15 cellular contexts compared by ENCODE assay signal in genomic region chr5:6484446-6484845, GRCh38. TPM values are rescaled to one million over a fixed set of nuclear protein-coding genes. Genes with fewer than 3 reads are reported as not detected.
"Had no signal": no experiment of that assay in that cellular context is flagged by ENCODE, and none has a peak within 500 bp of the region (broad histone marks: within the 10 kb centered on the region; RNA-seq: fewer than 3 reads in every experiment).

No MANE protein-coding gene starts in this region.

- ATAC-seq: left colon had no signal

- DNase-seq: activated naive CD4-positive, alpha-beta T cell treated with anti-CD3 and anti-CD28 coated beads, Interleukin-2, amount 50 U/mL, for 16 hours; adrenal gland; caudate nucleus; colonic mucosa; foreskin melanocyte; head of caudate nucleus; left colon; nephron progenitor cell; sigmoid colon; stimulated activated CD4-positive, alpha-beta T cell treated with anti-CD3 and anti-CD28 coated beads, Interleukin-2, amount 100 ng/mL, for 24 hours; stimulated activated naive CD8-positive, alpha-beta T cell treated with anti-CD3 and anti-CD28 coated beads, Interleukin-15, Interleukin-2, amounts not matched to agents 100 U/mL and 50 U/mL, for 24 hours; T1000 had no signal

- H3K9me3 ChIP-seq: adrenal gland, colonic mucosa, sigmoid colon had no signal

- H3K4me3 ChIP-seq: adrenal gland, colonic mucosa, sigmoid colon had no signal

- H3K27ac ChIP-seq: adrenal gland, colonic mucosa, sigmoid colon, VCaP had no signal

- H3K27me3 ChIP-seq: adrenal gland, colonic mucosa, sigmoid colon had no signal

- H3K4me1 ChIP-seq: adrenal gland, colonic mucosa, sigmoid colon had no signal

- H3K36me3 ChIP-seq: adrenal gland, colonic mucosa, sigmoid colon had no signal

RNA-seq across cellular contexts. Expression of gene UBE2QL1, which starts 35.8 kb away (rescaled TPM):
- total RNA-seq: mononuclear cell, osteocyte had no signal
